ENCODE assay signal across 22 cellular contexts in genomic region chr10:78417425-78418370, GRCh38.
DNase-seq lines count a peak whose midpoint lies in the region; ATAC-seq, FAIRE-seq and TF ChIP-seq lines count a peak whose summit lies in the region.
"Had no signal": no experiment of that assay in that cellular context is flagged by ENCODE, and none has a peak within 500 bp of the region (broad histone marks: within the 10 kb centered on the region; RNA-seq: fewer than 3 reads in every experiment).

No MANE protein-coding gene starts in this region.

- intact Hi-C loops in upper lobe of right lung (cut with DNase I) = no loop called here

- no peaks in the 10 kb centered on the region for H3K9me3 ChIP-seq in upper lobe of right lung
- H3K9me3 ChIP-seq: BLaER1 treated with 17β-estradiol and CSF1 and Interleukin-3, amounts not matched to agents 10 nM and 100 nM had no signal

- ATAC-seq in upper lobe of right lung = no peak
- no peak for ATAC-seq in activated T-helper 17 cell treated with anti-CD3 and anti-CD28 coated beads, Interleukin-2, amount 50 U/mL, for 72 hours (replicated peaks)
- ATAC-seq: CD8-positive, alpha-beta T cell; GM12878 had no signal

- peak; percentile 81 for FAIRE-seq in bronchial epithelial cell (lab: Jason Lieb, UNC)
- FAIRE-seq: GM12878, HTR-8/SVneo had no signal

- H3K36me3 ChIP-seq in bronchial epithelial cell (ENCODE audit: control insufficient read depth, insufficient read depth, low read length) = no peaks in the 10 kb centered on the region
- no peaks in the 10 kb centered on the region for H3K36me3 ChIP-seq in upper lobe of right lung
- H3K36me3 ChIP-seq: BLaER1 treated with 17β-estradiol and CSF1 and Interleukin-3, amounts not matched to agents 10 nM and 100 nM had no signal

- H3K9me3 Mint-ChIP-seq in osteocyte (ENCODE audit: unreplicated experiment) = no peaks in the 10 kb centered on the region
- no peaks in the 10 kb centered on the region for H3K9me3 Mint-ChIP-seq in activated T-helper 17 cell treated with anti-CD3 and anti-CD28 coated beads, Interleukin-2, amount 50 U/mL, for 72 hours
- H3K9me3 Mint-ChIP-seq: CD8-positive, alpha-beta T cell had no signal

- H3K4me3 ChIP-seq in bronchial epithelial cell (ENCODE audit: low read depth, low read length) (no peak overlapping the region), upper lobe of right lung (no peak overlapping the region)
- H3K4me3 ChIP-seq: BLaER1 treated with 17β-estradiol and CSF1 and Interleukin-3, amounts not matched to agents 10 nM and 100 nM; GM12878; GM23248 had no signal

- H3K27me3 Mint-ChIP-seq in osteocyte (ENCODE audit: unreplicated experiment) = peaks cover 36% of the 10 kb centered on the region
- peaks cover 5% of the 10 kb centered on the region for H3K27me3 Mint-ChIP-seq in activated T-helper 17 cell treated with anti-CD3 and anti-CD28 coated beads, Interleukin-2, amount 50 U/mL, for 72 hours

- H3K4me1 ChIP-seq in upper lobe of right lung = peaks cover 23% of the 10 kb centered on the region

- no peak for DNase-seq in bronchial epithelial cell (ENCODE audit: low read depth)
- DNase-seq in islet precursor cell = peak; percentile 46
- DNase-seq in osteocyte (ENCODE audit: extremely low spot score, unreplicated experiment) = peak; percentile 42
- no peak for DNase-seq in upper lobe of right lung
- no peak for DNase-seq in OCI-M1 (lab: John Stamatoyannopoulos, UW)
- DNase-seq in kidney glomerular epithelial cell (lab: John Stamatoyannopoulos, UW) = no peak
- DNase-seq: DMS53; EL; GM23248; Kasumi-1; MM.1S; NCI-H1092 treated with DMSO at 0.1 percent for 48 hours; NCI-H146; NCI-H2081 treated with DMSO at 0.1 percent for 48 hours; NCI-H748 treated with DMSO at 0.1 percent for 48 hours; NK-92 treated with Interleukin-12 subunit alpha and Interleukin-12 subunit beta, amount 100 ng/mL, for 24 hours; SHP77 had no signal

- no peak overlapping the region for H3K4me3 Mint-ChIP-seq in osteocyte (ENCODE audit: unreplicated experiment)
- no peak overlapping the region for H3K4me3 Mint-ChIP-seq in activated T-helper 17 cell treated with anti-CD3 and anti-CD28 coated beads, Interleukin-2, amount 50 U/mL, for 72 hours
- H3K4me3 Mint-ChIP-seq: CD8-positive, alpha-beta T cell had no signal

- H3K27me3 ChIP-seq in bronchial epithelial cell (ENCODE audit: control insufficient read depth, insufficient read depth, low read length) (no peaks in the 10 kb centered on the region), upper lobe of right lung (no peaks in the 10 kb centered on the region)
- H3K27me3 ChIP-seq: BLaER1 treated with 17β-estradiol and CSF1 and Interleukin-3, amounts not matched to agents 10 nM and 100 nM had no signal

- no peaks in the 10 kb centered on the region for H3K4me1 Mint-ChIP-seq in osteocyte (ENCODE audit: unreplicated experiment)
- H3K4me1 Mint-ChIP-seq in activated T-helper 17 cell treated with anti-CD3 and anti-CD28 coated beads, Interleukin-2, amount 50 U/mL, for 72 hours = no peaks in the 10 kb centered on the region

- TF ChIP-seq CTCF in bronchial epithelial cell (IDR thresholded peaks at IDR 0.05; ENCODE audit: insufficient read depth, low read length, severe bottlenecking) (no peak), osteocyte (IDR thresholded peaks at IDR 0.05) (no peak), upper lobe of right lung (IDR thresholded peaks at IDR 0.05) (no peak)

- no peak overlapping the region for H3K27ac Mint-ChIP-seq in osteocyte (ENCODE audit: unreplicated experiment)
- H3K27ac Mint-ChIP-seq in activated T-helper 17 cell treated with anti-CD3 and anti-CD28 coated beads, Interleukin-2, amount 50 U/mL, for 72 hours = no peak overlapping the region
- H3K27ac Mint-ChIP-seq: CD8-positive, alpha-beta T cell had no signal

- H3K36me3 Mint-ChIP-seq in osteocyte (ENCODE audit: unreplicated experiment) = peaks cover 2% of the 10 kb centered on the region
- no peaks in the 10 kb centered on the region for H3K36me3 Mint-ChIP-seq in activated T-helper 17 cell treated with anti-CD3 and anti-CD28 coated beads, Interleukin-2, amount 50 U/mL, for 72 hours (ENCODE audit: low read depth)
- H3K36me3 Mint-ChIP-seq: CD8-positive, alpha-beta T cell had no signal

- H3K27ac ChIP-seq in upper lobe of right lung = peak overlapping the region; percentile 4
- H3K27ac ChIP-seq: BLaER1 treated with 17β-estradiol and CSF1 and Interleukin-3, amounts not matched to agents 10 nM and 100 nM had no signal

Comparison
In these comparisons a context has a peak if more than half of its experiments do, and no peak if none do; other contexts are left out.
1. DNase-seq: peak in islet precursor cell (single experiment) and osteocyte (single experiment); none in bronchial epithelial cell (single experiment), upper lobe of right lung (single experiment), OCI-M1 (single experiment) and kidney glomerular epithelial cell (single experiment).